In genomic region chr1:198754670-198755069, GRCh38 we compare ENCODE assay signal across 21 cellular contexts.
DNase-seq lines count a peak whose midpoint lies in the region; FAIRE-seq and TF ChIP-seq lines count a peak whose summit lies in the region.
"Had no signal": no experiment of that assay in that cellular context is flagged by ENCODE, and none has a peak within 500 bp of the region (broad histone marks: within the 10 kb centered on the region; RNA-seq: fewer than 3 reads in every experiment).

No MANE protein-coding gene starts in this region.

- no peaks in the 10 kb centered on the region for H3K79me1 ChIP-seq in neuronal stem cell (ENCODE audit: low read depth, low read length)

- no peaks in the 10 kb centered on the region for H3K27me3 ChIP-seq in neuronal stem cell (ENCODE audit: control insufficient read depth in 3 of 3, insufficient read depth in 3 of 3, low read depth in 1 of 3, low read length in 3 of 3)
- H3K27me3 ChIP-seq: BLaER1, sigmoid colon, SJCRH30, suprapubic skin had no signal

- H4K91ac ChIP-seq in neuronal stem cell (ENCODE audit: low read depth, low read length, poor library complexity), result no peak overlapping the region

- H3K27me3 Mint-ChIP-seq in dendritic cell treated with granulocyte-macrophage colony-stimulating factor and Interleukin-4, amounts not matched to agents 40 ng/mL and 50 ng/mL, for 4 days, result no peaks in the 10 kb centered on the region

- no peaks in the 10 kb centered on the region for H3K4me1 ChIP-seq in neuronal stem cell (ENCODE audit: control insufficient read depth in 2 of 2, insufficient read depth in 1 of 2, low read depth in 1 of 2, low read length in 2 of 2)
- H3K4me1 ChIP-seq: sigmoid colon, SJCRH30, suprapubic skin had no signal

- no peak for TF ChIP-seq POLR2A in H54 (IDR thresholded peaks at IDR 0.05; ENCODE audit: low read depth, low read length)

- peak overlapping the region; percentile 96 for H3K9ac ChIP-seq in SK-N-MC (ENCODE audit: insufficient read length)
- no peak overlapping the region for H3K9ac ChIP-seq in neuronal stem cell (ENCODE audit: low read depth, low read length, poor library complexity)
- H3K9ac ChIP-seq: BLaER1 had no signal

- H3K14ac ChIP-seq in neuronal stem cell (ENCODE audit: low read length), result no peak overlapping the region

- H3K36me3 Mint-ChIP-seq in dendritic cell treated with granulocyte-macrophage colony-stimulating factor and Interleukin-4, amounts not matched to agents 40 ng/mL and 50 ng/mL, for 4 days (ENCODE audit: low read depth), result peaks cover 65% of the 10 kb centered on the region

- H3K4me2 ChIP-seq in neuronal stem cell (ENCODE audit: insufficient read depth, low read length, poor library complexity, severe bottlenecking), result no peak overlapping the region
- H3K4me2 ChIP-seq: BLaER1, GM23338 had no signal

- H4K8ac ChIP-seq in neuronal stem cell (ENCODE audit: low read depth, low read length), result no peak overlapping the region

- H3K9me3 ChIP-seq in SK-N-MC (ENCODE audit: low read depth, low read length) (no peaks in the 10 kb centered on the region), neuronal stem cell (replicated peaks in 1 of 2; ENCODE audit: control insufficient read depth in 2 of 2, insufficient read depth in 1 of 2, low read depth in 1 of 2, low read length in 2 of 2) (no peaks in the 10 kb centered on the region)
- H3K9me3 ChIP-seq: BLaER1, sigmoid colon, SJCRH30, suprapubic skin had no signal

- H2AK5ac ChIP-seq in neuronal stem cell (ENCODE audit: low read depth, low read length), result no peak overlapping the region

- peak overlapping the region; percentile 81 for H3K4me3 ChIP-seq in SK-N-MC
- H3K4me3 ChIP-seq in neuronal stem cell (ENCODE audit: low read length in 2 of 2), result no peak overlapping the region
- H3K4me3 ChIP-seq: BLaER1, GM23338, sigmoid colon, SJCRH30, suprapubic skin had no signal

- no peak overlapping the region for H3K4ac ChIP-seq in neuronal stem cell (ENCODE audit: low read length)

- H2BK15ac ChIP-seq in neuronal stem cell (ENCODE audit: low read length), result no peak overlapping the region

- no peak overlapping the region for H3K18ac ChIP-seq in neuronal stem cell (ENCODE audit: low read length)

- no CpG with 5 or more reads among the region's 1 CpG for WGBS in neuronal stem cell (ENCODE audit: extremely low coverage in 2 of 2, insufficient read length in 2 of 2, insufficient replicate concordance in 1 of 2), 2 donors

- intact Hi-C loops in dendritic cell treated with granulocyte-macrophage colony-stimulating factor and Interleukin-4, amounts not matched to agents 40 ng/mL and 50 ng/mL, for 4 days (cut with micrococcal nuclease), result loop anchor here (5.0 kb wide), 2 partner anchors 42 to 358 kb away; no protein-coding TSS in a partner anchor

- H2AFZ ChIP-seq in neuronal stem cell (ENCODE audit: low read length), result peak overlapping the region; percentile 59
- H2AFZ ChIP-seq: GM23338 had no signal

- H2BK5ac ChIP-seq in neuronal stem cell (ENCODE audit: low read length), result no peak overlapping the region

- H3K27ac ChIP-seq in SK-N-MC, result peak overlapping the region; percentile 98
- no peak overlapping the region for H3K27ac ChIP-seq in neuronal stem cell (replicated peaks; ENCODE audit: low read length)
- H3K27ac ChIP-seq: BLaER1, sigmoid colon, SJCRH30, suprapubic skin had no signal

- H3K27ac Mint-ChIP-seq in dendritic cell treated with granulocyte-macrophage colony-stimulating factor and Interleukin-4, amounts not matched to agents 40 ng/mL and 50 ng/mL, for 4 days, result peak overlapping the region; percentile 63
- H3K27ac Mint-ChIP-seq: activated T-helper 1 cell treated with anti-CD3 and anti-CD28 coated beads, Interleukin-12 subunit alpha, Interleukin-12 subunit beta, Interleukin-2, Interleukin-4 antibody, amounts not matched to agents 30 ng/mL and 10 ng/mL and 1 ng/mL, durations not matched to agents 14 hours and 24 hours and 36 hours; GM23338 had no signal

- no peak overlapping the region for H3K4me3 Mint-ChIP-seq in dendritic cell treated with granulocyte-macrophage colony-stimulating factor and Interleukin-4, amounts not matched to agents 40 ng/mL and 50 ng/mL, for 4 days
- H3K4me3 Mint-ChIP-seq: activated T-helper 1 cell treated with anti-CD3 and anti-CD28 coated beads, Interleukin-12 subunit alpha, Interleukin-12 subunit beta, Interleukin-2, Interleukin-4 antibody, amounts not matched to agents 30 ng/mL and 10 ng/mL and 1 ng/mL, durations not matched to agents 14 hours and 24 hours and 36 hours; GM23338 had no signal

- H3K23ac ChIP-seq in neuronal stem cell (ENCODE audit: low read depth, low read length, poor library complexity), result no peak overlapping the region

- H3K9me3 Mint-ChIP-seq in dendritic cell treated with granulocyte-macrophage colony-stimulating factor and Interleukin-4, amounts not matched to agents 40 ng/mL and 50 ng/mL, for 4 days, result no peaks in the 10 kb centered on the region
- H3K9me3 Mint-ChIP-seq: activated T-helper 1 cell treated with anti-CD3 and anti-CD28 coated beads, Interleukin-12 subunit alpha, Interleukin-12 subunit beta, Interleukin-2, Interleukin-4 antibody, amounts not matched to agents 30 ng/mL and 10 ng/mL and 1 ng/mL, durations not matched to agents 14 hours and 24 hours and 36 hours; GM23338 had no signal

- FAIRE-seq in H54 (lab: Jason Lieb, UNC), result peak; percentile 82
- FAIRE-seq: astrocyte had no signal

- peaks cover 31% of the 10 kb centered on the region for H3K4me1 Mint-ChIP-seq in dendritic cell treated with granulocyte-macrophage colony-stimulating factor and Interleukin-4, amounts not matched to agents 40 ng/mL and 50 ng/mL, for 4 days (ENCODE audit: low read depth)

- no peak for DNase-seq in H54 (ENCODE audit: insufficient read length, low spot score)
- no peak for DNase-seq in SK-N-MC (ENCODE audit: low read depth, low spot score)
- no peak for DNase-seq in neuronal stem cell (ENCODE audit: low spot score)
- DNase-seq in occipital lobe (lab: John Stamatoyannopoulos, UW), result no peak
- no peak for DNase-seq in activated CD4-positive, CD25-positive, alpha-beta regulatory T cell treated with anti-CD3 and anti-CD28 coated beads, Interleukin-2, amount 50 U/mL, for 72 hours
- DNase-seq in HuH-7 (ENCODE audit: low spot score), result no peak
- DNase-seq: activated CD4-positive, alpha-beta T cell treated with anti-CD3 and anti-CD28 coated beads, Interleukin-2, amount 50 U/mL, for 4 hours; GF-D8; hypothalamus; MV-4-11; NCI-H2029; NCI-H510A treated with DMSO at 0.1 percent for 48 hours; sigmoid colon; SJCRH30; stimulated activated CD4-positive, alpha-beta T cell treated with anti-CD3 and anti-CD28 coated beads, Interleukin-2, amount 100 ng/mL, for 48 hours had no signal

- no peak overlapping the region for H2BK120ac ChIP-seq in neuronal stem cell (ENCODE audit: low read depth, low read length)

- H3K36me3 ChIP-seq in SK-N-MC (ENCODE audit: insufficient read depth, low read length), result peaks cover 43% of the 10 kb centered on the region
- no peaks in the 10 kb centered on the region for H3K36me3 ChIP-seq in neuronal stem cell (replicated peaks in 1 of 2; ENCODE audit: control insufficient read depth in 2 of 2, insufficient read depth in 2 of 2, low read length in 2 of 2)
- H3K36me3 ChIP-seq: BLaER1, sigmoid colon, SJCRH30, suprapubic skin had no signal

- H2BK12ac ChIP-seq in neuronal stem cell (ENCODE audit: low read length), result no peak overlapping the region
